ENCODE assay signal across 10 cellular contexts in the genomic region with DNA sequence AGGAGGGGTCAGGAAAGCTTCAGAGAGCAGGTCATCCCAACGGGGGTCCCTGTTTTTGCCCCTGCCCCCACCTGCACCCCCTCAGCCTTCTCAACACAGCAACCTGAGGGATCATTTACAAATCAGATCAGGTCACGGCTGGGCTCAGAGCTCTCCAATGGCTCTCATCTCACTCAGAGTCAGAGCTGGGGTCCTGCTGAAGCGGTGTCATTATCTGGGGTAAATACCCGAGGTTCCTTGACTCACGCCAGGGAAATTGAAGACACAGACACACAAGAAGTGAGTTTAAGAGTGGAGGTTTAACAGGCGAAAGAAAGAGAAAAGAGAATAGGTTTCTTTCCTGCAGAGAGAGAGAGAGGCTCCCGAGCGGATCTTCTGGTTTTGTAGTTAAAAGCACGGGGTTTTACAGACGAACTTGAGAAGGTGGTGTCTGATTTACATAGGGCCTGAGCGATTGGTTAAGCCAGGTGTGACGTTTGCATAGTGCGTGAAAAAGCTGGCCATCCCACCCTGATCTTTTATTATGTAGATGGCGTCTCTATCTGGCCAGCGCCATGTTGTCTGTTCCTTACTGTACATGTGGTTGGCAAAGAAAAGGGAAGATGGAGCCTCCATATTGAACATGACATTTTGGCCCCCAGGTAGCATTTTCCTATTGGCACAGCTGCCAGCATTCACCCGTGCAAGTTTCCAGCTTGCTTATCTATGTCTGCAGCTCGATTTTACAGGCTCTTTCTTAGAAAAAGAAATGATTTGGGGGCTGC. TPM values are rescaled to one million over a fixed set of nuclear protein-coding genes. Genes with fewer than 3 reads are reported as not detected.
DNase-seq lines count a peak whose midpoint lies in the region; ATAC-seq and TF ChIP-seq lines count a peak whose summit lies in the region.
"Had no signal": no experiment of that assay in that cellular context is flagged by ENCODE, and none has a peak within 500 bp of the region (broad histone marks: within the 10 kb centered on the region; RNA-seq: fewer than 3 reads in every experiment).

No MANE protein-coding gene starts in this region.

- ATAC-seq in left colon = peak; percentile 21
- ATAC-seq in HG02981 (IDR thresholded peaks at IDR 0.05; ENCODE audit: unreplicated experiment) = no peak
- ATAC-seq in HG03460 (IDR thresholded peaks at IDR 0.05; ENCODE audit: unreplicated experiment) = no peak
- ATAC-seq: GM12878 had no signal

- H3K4me1 Mint-ChIP-seq in chondrocyte (ENCODE audit: low read depth) = peaks cover 16% of the 10 kb centered on the region
- peaks cover 23% of the 10 kb centered on the region for H3K4me1 Mint-ChIP-seq in type B pancreatic cell (ENCODE audit: unreplicated experiment)

- DNase-seq in NCI-H2081 (lab: John Stamatoyannopoulos, UW) = peak; percentile 7 to 12
- no peak for DNase-seq in NCI-H2081 treated with DMSO at 0.1 percent for 48 hours (lab: John Stamatoyannopoulos, UW)
- no peak for DNase-seq in chondrocyte (ENCODE audit: low spot score)
- DNase-seq in left colon = peak in 1 of 2 donors; percentile 46
- no peak for DNase-seq in type B pancreatic cell (ENCODE audit: extremely low spot score, unreplicated experiment)
- DNase-seq in NOMO-1 (lab: John Stamatoyannopoulos, UW; ENCODE audit: unreplicated experiment in 2 of 2) = no peak
- DNase-seq: cortex of kidney had no signal

- TF ChIP-seq CTCF in chondrocyte (IDR thresholded peaks at IDR 0.05) = no peak
- no peak for TF ChIP-seq CTCF in type B pancreatic cell (conservative IDR thresholded peaks at IDR 0.05)

- H3K36me3 Mint-ChIP-seq in chondrocyte (ENCODE audit: low read depth) (no peaks in the 10 kb centered on the region), type B pancreatic cell (no peaks in the 10 kb centered on the region)

- peak overlapping the region; percentile 22 for H3K4me3 Mint-ChIP-seq in chondrocyte (ENCODE audit: unreplicated experiment)
- H3K4me3 Mint-ChIP-seq in type B pancreatic cell = peak overlapping the region; percentile 90

- intact Hi-C loops in left colon (cut with DNase I, micrococcal nuclease) = no loop called here

- no peaks in the 10 kb centered on the region for H3K27me3 Mint-ChIP-seq in chondrocyte (ENCODE audit: low read depth)
- H3K27me3 Mint-ChIP-seq in type B pancreatic cell = no peaks in the 10 kb centered on the region

- H3K27ac Mint-ChIP-seq in chondrocyte (ENCODE audit: unreplicated experiment) (no peak overlapping the region), type B pancreatic cell (peak overlapping the region; percentile 95)

- H3K9me3 Mint-ChIP-seq in chondrocyte (ENCODE audit: low read depth) (no peaks in the 10 kb centered on the region), type B pancreatic cell (no peaks in the 10 kb centered on the region)

RNA-seq across cellular contexts. Expression of gene WSB1, which starts 51.4 kb away (rescaled TPM):
- total RNA-seq in chondrocyte (110 to 218 TPM (median 205 TPM) in 3 replicates), left colon (100 to 1,000 TPM in 1 of 2 donors, 10 to 100 TPM in 1; 91.9 to 121 TPM), type B pancreatic cell (ENCODE audit: low replicate concordance) (259 and 270 TPM in 2 replicates)

Comparison
In these comparisons a context has a peak if more than half of its experiments do, and no peak if none do; other contexts are left out.
1. DNase-seq: peak in NCI-H2081 (2 of 2); none in NCI-H2081 treated with DMSO at 0.1 percent for 48 hours (single experiment), chondrocyte (single experiment), type B pancreatic cell (single experiment) and NOMO-1 (0 of 2).